In genomic region chr3:48927928-48928327, GRCh38 we compare ENCODE assay signal across 11 cellular contexts. TPM values are rescaled to one million over a fixed set of nuclear protein-coding genes. Genes with fewer than 3 reads are reported as not detected.
DNase-seq lines count a peak whose midpoint lies in the region; ATAC-seq and TF ChIP-seq lines count a peak whose summit lies in the region.
"Had no signal": no experiment of that assay in that cellular context is flagged by ENCODE, and none has a peak within 500 bp of the region (broad histone marks: within the 10 kb centered on the region; RNA-seq: fewer than 3 reads in every experiment).

No MANE protein-coding gene starts in this region.

- TF ChIP-seq POLR2A in heart left ventricle (IDR thresholded peaks at IDR 0.05): no peak

- peaks cover 21 to 68% (median 47%) of the 10 kb centered on the region in 12 donors for H3K4me1 ChIP-seq in heart left ventricle

- no peaks in the 10 kb centered on the region for H3K27me3 Mint-ChIP-seq in central memory CD8-positive, alpha-beta T cell
- H3K27me3 Mint-ChIP-seq: CD4-positive, alpha-beta memory T cell had no signal

- 24 to 32% (median 30%) methylated on average over 2 of the region's 2 CpGs for WGBS in heart left ventricle, 4 donors

- no peaks in the 10 kb centered on the region for H3K9me3 ChIP-seq in heart left ventricle

- peaks cover 0 to 79% (median 64%) of the 10 kb centered on the region in 9 donors for H3K36me3 ChIP-seq in heart left ventricle

- no peaks in the 10 kb centered on the region for H3K27me3 ChIP-seq in heart left ventricle

- TF ChIP-seq CTCF in heart left ventricle (IDR thresholded peaks at IDR 0.05): no peak

- H3K27ac ChIP-seq in heart left ventricle (peak overlapping the region in 11 of 12 donors; percentile 16 to 81 (median 70)), caudate nucleus (ENCODE audit: low read depth, low read length) (no peak overlapping the region)

- H3K4me3 ChIP-seq in heart left ventricle: peak overlapping the region in 9 of 12 donors; percentile 11 to 45 (median 35)
- H3K4me3 ChIP-seq: GM23338 had no signal

- no peak for DNase-seq in heart left ventricle
- DNase-seq in Right ventricle myocardium inferior (ENCODE audit: missing footprints): no peak
- DNase-seq in NOMO-1 treated with dmso at 0.1 percent for 144 hours (lab: John Stamatoyannopoulos, UW; ENCODE audit: unreplicated experiment): peak; percentile 30
- DNase-seq in central memory CD8-positive, alpha-beta T cell (ENCODE audit: low spot score in 2 of 2): no peak
- DNase-seq in stimulated activated naive CD8-positive, alpha-beta T cell treated with anti-CD3 and anti-CD28 coated beads, Interleukin-15, Interleukin-2, amounts not matched to agents 100 U/mL and 50 U/mL, for 24 hours: no peak
- no peak for DNase-seq in caudate nucleus (lab: John Stamatoyannopoulos, UW)
- DNase-seq: activated CD4-positive, alpha-beta T cell treated with anti-CD3 and anti-CD28 coated beads for 48 hours; CD4-positive, alpha-beta memory T cell had no signal

- H3K4me1 Mint-ChIP-seq in central memory CD8-positive, alpha-beta T cell: peaks cover 55% of the 10 kb centered on the region
- H3K4me1 Mint-ChIP-seq: GM23338 had no signal

- H3K27ac Mint-ChIP-seq in central memory CD8-positive, alpha-beta T cell (ENCODE audit: low read depth): peak overlapping the region; percentile 19
- H3K27ac Mint-ChIP-seq: GM23338 had no signal

- peaks cover 66% of the 10 kb centered on the region for H3K36me3 Mint-ChIP-seq in central memory CD8-positive, alpha-beta T cell (ENCODE audit: insufficient read depth)

- H3K4me3 Mint-ChIP-seq in central memory CD8-positive, alpha-beta T cell: peak overlapping the region; percentile 26
- H3K4me3 Mint-ChIP-seq: GM23338 had no signal

- no peaks in the 10 kb centered on the region for H3K9me3 Mint-ChIP-seq in central memory CD8-positive, alpha-beta T cell
- H3K9me3 Mint-ChIP-seq: GM23338 had no signal

- intact Hi-C loops in heart left ventricle (cut with DNase I) (no loop called here), Right ventricle myocardium inferior (cut with DNase I) (no loop called here)

- ATAC-seq in heart left ventricle: no peak
- no peak for ATAC-seq in Right ventricle myocardium inferior
- ATAC-seq in central memory CD8-positive, alpha-beta T cell (replicated peaks; ENCODE audit: extremely low read depth, poor library complexity, severe bottlenecking): no peak
- peak; percentile 42 for ATAC-seq in stimulated activated naive CD8-positive, alpha-beta T cell treated with anti-CD3 and anti-CD28 coated beads, Interleukin-15, Interleukin-2, amounts not matched to agents 100 U/mL and 50 U/mL, for 24 hours
- no peak for ATAC-seq in HG02759 (IDR thresholded peaks at IDR 0.05; ENCODE audit: unreplicated experiment)
- ATAC-seq in GM21515 (IDR thresholded peaks at IDR 0.05; ENCODE audit: unreplicated experiment): no peak
- ATAC-seq: GM23338 had no signal

RNA-seq across cellular contexts. Expression of gene ARIH2, which starts 9.3 kb away (rescaled TPM):
- total RNA-seq in heart left ventricle (100 to 1,000 TPM in 8 of 9 donors, 10 to 100 TPM in 1; 87.7 to 223 (median 126) TPM), Right ventricle myocardium inferior (149 TPM)
- 10 to 100 TPM; 77.6 to 79.3 TPM for polyA plus RNA-seq in heart left ventricle

RNA-seq across cellular contexts. Expression of gene SLC25A20, which starts 29.2 kb away (rescaled TPM):
- total RNA-seq in heart left ventricle (100 to 1,000 TPM in 2 of 9 donors, 10 to 100 TPM in 7; 44.6 to 176 (median 69.5) TPM), Right ventricle myocardium inferior (130 TPM)
- polyA plus RNA-seq in heart left ventricle: 10 to 100 TPM; 50.5 to 65.7 TPM
